In genomic region chr10:117542706-117543244, GRCh38 we compare ENCODE assay signal across 1 cellular context.
TF ChIP-seq lines count a peak whose summit lies in the region.

Gene EMX2, plus strand, starts transcription at chr10:117542746. Its CDS starts 522 bp downstream, at chr10:117543268.

TF ChIP-seq in SK-N-SH treated with all-trans-retinoic acid at 6 μM for 48 hours, 23 proteins besides CTCF, POLR2A, EP300 and RAD21 (continued from another document):
- TF ChIP-seq ZNF8 (CRISPR knock-in tag; IDR thresholded peaks at IDR 0.05) (no peak), ESRRG (CRISPR knock-in tag; IDR thresholded peaks at IDR 0.05) (no peak), ZFP3 (CRISPR knock-in tag; IDR thresholded peaks at IDR 0.05) (no peak)
- TF ChIP-seq, protein P1, sequence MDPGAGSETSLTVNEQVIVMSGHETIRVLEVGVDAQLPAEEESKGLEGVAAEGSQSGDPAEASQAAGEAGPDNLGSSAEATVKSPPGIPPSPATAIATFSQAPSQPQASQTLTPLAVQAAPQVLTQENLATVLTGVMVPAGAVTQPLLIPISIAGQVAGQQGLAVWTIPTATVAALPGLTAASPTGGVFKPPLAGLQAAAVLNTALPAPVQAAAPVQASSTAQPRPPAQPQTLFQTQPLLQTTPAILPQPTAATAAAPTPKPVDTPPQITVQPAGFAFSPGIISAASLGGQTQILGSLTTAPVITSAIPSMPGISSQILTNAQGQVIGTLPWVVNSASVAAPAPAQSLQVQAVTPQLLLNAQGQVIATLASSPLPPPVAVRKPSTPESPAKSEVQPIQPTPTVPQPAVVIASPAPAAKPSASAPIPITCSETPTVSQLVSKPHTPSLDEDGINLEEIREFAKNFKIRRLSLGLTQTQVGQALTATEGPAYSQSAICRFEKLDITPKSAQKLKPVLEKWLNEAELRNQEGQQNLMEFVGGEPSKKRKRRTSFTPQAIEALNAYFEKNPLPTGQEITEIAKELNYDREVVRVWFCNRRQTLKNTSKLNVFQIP (CRISPR knock-in tag; IDR thresholded peaks at IDR 0.05; ENCODE audit: borderline replicate concordance, low read depth), result no peak
